9 cellular contexts compared by ENCODE assay signal in genomic region chr17:63275318-63275967, GRCh38.
DNase-seq lines count a peak whose midpoint lies in the region; ATAC-seq and TF ChIP-seq lines count a peak whose summit lies in the region.
"Had no signal": no experiment of that assay in that cellular context is flagged by ENCODE, and none has a peak within 500 bp of the region (broad histone marks: within the 10 kb centered on the region; RNA-seq: fewer than 3 reads in every experiment).

No MANE protein-coding gene starts in this region.

- H3K9me3 ChIP-seq in heart right ventricle (peaks cover 0 to 7% (median 0%) of the 10 kb centered on the region in 11 donors), subcutaneous abdominal adipose tissue (ENCODE audit: control insufficient read depth in 5 of 5, low read length in 5 of 5) (peaks cover 0 to 2% (median 0%) of the 10 kb centered on the region in 5 donors), neural progenitor cell (ENCODE audit: low read depth) (no peaks in the 10 kb centered on the region)

- ATAC-seq in heart right ventricle, result peak in 7 of 8 donors; percentile 39 to 88 (median 60)

- DNase-seq in activated naive CD4-positive, alpha-beta T cell (lab: John Stamatoyannopoulos, UW), result no peak
- peak; percentile 96 for DNase-seq in SW480 (ENCODE audit: low spot score)
- DNase-seq in heart right ventricle, result no peak
- DNase-seq in neural progenitor cell (ENCODE audit: low spot score), result no peak
- no peak for DNase-seq in NCI-H82 treated with DMSO at 0.1 percent for 48 hours (lab: John Stamatoyannopoulos, UW; ENCODE audit: unreplicated experiment)
- DNase-seq in KG1 (lab: John Stamatoyannopoulos, UW), result no peak
- DNase-seq: left cardiac atrium had no signal

- H3K36me3 Mint-ChIP-seq in activated naive CD4-positive, alpha-beta T cell treated with anti-CD3 and anti-CD28 coated beads, Interleukin-2, amount 50 U/mL, for 24 hours, result peaks cover 11% of the 10 kb centered on the region
- H3K36me3 Mint-ChIP-seq in neural progenitor cell, result peaks cover 26% of the 10 kb centered on the region

- no peak overlapping the region for H3K4me2 ChIP-seq in neural progenitor cell

- no peaks in the 10 kb centered on the region for H3K9me3 Mint-ChIP-seq in activated naive CD4-positive, alpha-beta T cell treated with anti-CD3 and anti-CD28 coated beads, Interleukin-2, amount 50 U/mL, for 24 hours
- H3K9me3 Mint-ChIP-seq in neural progenitor cell, result peaks cover 2% of the 10 kb centered on the region

- H3K4me3 ChIP-seq in heart right ventricle (no peak overlapping the region), subcutaneous abdominal adipose tissue (ENCODE audit: low read depth in 1 of 5, low read length in 5 of 5) (no peak overlapping the region), neural progenitor cell (no peak overlapping the region)

- no peak overlapping the region for H3K4me3 Mint-ChIP-seq in activated naive CD4-positive, alpha-beta T cell treated with anti-CD3 and anti-CD28 coated beads, Interleukin-2, amount 50 U/mL, for 24 hours
- H3K4me3 Mint-ChIP-seq in neural progenitor cell, result no peak overlapping the region

- no peak overlapping the region for H2AFZ ChIP-seq in neural progenitor cell (replicated peaks)

- TF ChIP-seq CTCF in heart right ventricle (IDR thresholded peaks at IDR 0.05), result no peak
- TF ChIP-seq CTCF in neural progenitor cell (IDR thresholded peaks at IDR 0.05), result no peak

- peaks cover 2% of the 10 kb centered on the region for H3F3A ChIP-seq in neural progenitor cell (ENCODE audit: low read depth)

- peaks cover 0 to 5% (median 0%) of the 10 kb centered on the region in 9 donors for H3K36me3 ChIP-seq in heart right ventricle
- H3K36me3 ChIP-seq in subcutaneous abdominal adipose tissue (ENCODE audit: control insufficient read depth in 5 of 5, insufficient read depth in 5 of 5, low read length in 5 of 5), result no peaks in the 10 kb centered on the region
- no peaks in the 10 kb centered on the region for H3K36me3 ChIP-seq in neural progenitor cell

- peaks cover 0 to 41% (median 10%) of the 10 kb centered on the region in 9 donors for H3K4me1 ChIP-seq in heart right ventricle
- peaks cover 2 to 32% (median 20%) of the 10 kb centered on the region in 5 donors for H3K4me1 ChIP-seq in subcutaneous abdominal adipose tissue (ENCODE audit: control insufficient read depth in 5 of 5, insufficient read depth in 5 of 5, low read length in 5 of 5)
- H3K4me1 ChIP-seq in neural progenitor cell, result peaks cover 5% of the 10 kb centered on the region

- H3K27ac Mint-ChIP-seq in activated naive CD4-positive, alpha-beta T cell treated with anti-CD3 and anti-CD28 coated beads, Interleukin-2, amount 50 U/mL, for 24 hours, result peak overlapping the region; percentile 15
- H3K27ac Mint-ChIP-seq in neural progenitor cell, result no peak overlapping the region

- no peaks in the 10 kb centered on the region for H4K20me1 ChIP-seq in neural progenitor cell (ENCODE audit: low read depth)

- H3K27me3 ChIP-seq in heart right ventricle (no peaks in the 10 kb centered on the region), subcutaneous abdominal adipose tissue (ENCODE audit: control insufficient read depth in 5 of 5, insufficient read depth in 4 of 5, low read length in 5 of 5) (no peaks in the 10 kb centered on the region), neural progenitor cell (no peaks in the 10 kb centered on the region)

- no peaks in the 10 kb centered on the region for H3K79me2 ChIP-seq in neural progenitor cell (ENCODE audit: low read depth)

- H3K27ac ChIP-seq in heart right ventricle (peak overlapping the region in 7 of 10 donors; percentile 17 to 65 (median 44)), subcutaneous abdominal adipose tissue (ENCODE audit: low read depth, low read length) (peak overlapping the region; percentile 25), neural progenitor cell (no peak overlapping the region)

- intact Hi-C loops in heart right ventricle (cut with DNase I), result no loop called here

- H3K27me3 Mint-ChIP-seq in activated naive CD4-positive, alpha-beta T cell treated with anti-CD3 and anti-CD28 coated beads, Interleukin-2, amount 50 U/mL, for 24 hours, result no peaks in the 10 kb centered on the region
- no peaks in the 10 kb centered on the region for H3K27me3 Mint-ChIP-seq in neural progenitor cell (ENCODE audit: insufficient read depth, low read depth)

- H3K9ac ChIP-seq in subcutaneous abdominal adipose tissue (ENCODE audit: low read length in 5 of 5) (no peak overlapping the region), neural progenitor cell (no peak overlapping the region)

- WGBS in heart right ventricle, 2 donors, result 69 to 72% methylated on average over 1 of the region's 1 CpG

- H3K4me1 Mint-ChIP-seq in activated naive CD4-positive, alpha-beta T cell treated with anti-CD3 and anti-CD28 coated beads, Interleukin-2, amount 50 U/mL, for 24 hours, result peaks cover 17% of the 10 kb centered on the region
- no peaks in the 10 kb centered on the region for H3K4me1 Mint-ChIP-seq in neural progenitor cell
